8 cellular contexts compared by ENCODE assay signal in genomic region chr16:58628845-58629680, GRCh38. TPM values are rescaled to one million over a fixed set of nuclear protein-coding genes. Genes with fewer than 3 reads are reported as not detected.
DNase-seq lines count a peak whose midpoint lies in the region; TF ChIP-seq lines count a peak whose summit lies in the region.

No MANE protein-coding gene starts in this region.

- H3K79me2 ChIP-seq in OCI-LY1 (ENCODE audit: insufficient read depth, low read length) (peaks cover 55% of the 10 kb centered on the region), neural cell (replicated peaks; ENCODE audit: insufficient read depth, low read length) (peaks cover 49% of the 10 kb centered on the region)

- no peaks in the 10 kb centered on the region for H3F3A ChIP-seq in OCI-LY1 (ENCODE audit: insufficient read depth, low read length)
- no peaks in the 10 kb centered on the region for H3F3A ChIP-seq in neural cell (ENCODE audit: insufficient read depth, low read length, poor library complexity, severe bottlenecking)

- H3K4me3 ChIP-seq in OCI-LY1 (ENCODE audit: low read depth, low read length, poor library complexity, severe bottlenecking) (peak overlapping the region; percentile 76), fibroblast of the aortic adventitia (ENCODE audit: low read depth, low read length) (peak overlapping the region; percentile 96), neural cell (ENCODE audit: low read length) (peak overlapping the region; percentile 88), stomach smooth muscle (ENCODE audit: low read length in 2 of 2) (peak overlapping the region; percentile 96 to 98)

- peak; percentile 73 for DNase-seq in COLO668 (lab: John Stamatoyannopoulos, UW; ENCODE audit: unreplicated experiment)
- DNase-seq in HEK293T (ENCODE audit: extremely low spot score), result peak; percentile 21
- peak; percentile 13 to 32 for DNase-seq in activated T-helper 1 cell treated with anti-CD3 and anti-CD28 coated beads, Interleukin-2, amount 50 U/mL, for 16 hours (ENCODE audit: low read depth in 1 of 2, low spot score in 1 of 2)
- peak; percentile 10 for DNase-seq in fibroblast of the aortic adventitia (ENCODE audit: low read depth)
- no peak for DNase-seq in DMS153 (lab: John Stamatoyannopoulos, UW)

- H3K27ac ChIP-seq in OCI-LY1 (ENCODE audit: low read depth, low read length, poor library complexity, severe bottlenecking), result peak overlapping the region; percentile 94
- peak overlapping the region; percentile 93 for H3K27ac ChIP-seq in neural cell (ENCODE audit: low read length)
- H3K27ac ChIP-seq in stomach smooth muscle (ENCODE audit: low read length), result peak overlapping the region; percentile 99

- H2AFZ ChIP-seq in OCI-LY1 (ENCODE audit: low read length) (no peak overlapping the region), neural cell (ENCODE audit: low read depth, low read length) (peak overlapping the region; percentile 86)

- H4K20me1 ChIP-seq in OCI-LY1 (ENCODE audit: insufficient read depth, low read length) (peaks cover 8% of the 10 kb centered on the region), neural cell (ENCODE audit: insufficient read depth) (no peaks in the 10 kb centered on the region)

- CTCF ChIA-PET in HEK293T (lab: Yijun Ruan, JAX), result no interaction called here

- TF ChIP-seq CTCF in OCI-LY1 (IDR thresholded peaks at IDR 0.05; ENCODE audit: low read length), result no peak
- TF ChIP-seq CTCF in fibroblast of the aortic adventitia (IDR thresholded peaks at IDR 0.05; ENCODE audit: insufficient read depth, low read length), result no peak
- no peak for TF ChIP-seq CTCF in neural cell (IDR thresholded peaks at IDR 0.05; ENCODE audit: poor library complexity, severe bottlenecking)

- peak overlapping the region; percentile 90 for H3K9ac ChIP-seq in OCI-LY1 (ENCODE audit: low read length)
- peak overlapping the region; percentile 94 for H3K9ac ChIP-seq in neural cell (ENCODE audit: low read length)
- peak overlapping the region; percentile 99 to 100 for H3K9ac ChIP-seq in stomach smooth muscle (ENCODE audit: low read length in 2 of 2)

- no peak for TF ChIP-seq EP300 in neural cell (conservative IDR thresholded peaks at IDR 0.05; ENCODE audit: poor library complexity, severe bottlenecking)

- H3K9me2 ChIP-seq in OCI-LY1 (ENCODE audit: low read depth, low read length), result no peaks in the 10 kb centered on the region
- no peaks in the 10 kb centered on the region for H3K9me2 ChIP-seq in neural cell (ENCODE audit: insufficient read depth, low read length)

- TF ChIP-seq RAD21 in neural cell (conservative IDR thresholded peaks at IDR 0.05), result no peak

- H3K27me3 ChIP-seq in OCI-LY1 (ENCODE audit: insufficient read depth, low read length), result no peaks in the 10 kb centered on the region
- no peaks in the 10 kb centered on the region for H3K27me3 ChIP-seq in neural cell (ENCODE audit: insufficient read depth, low read depth, low read length)
- no peaks in the 10 kb centered on the region for H3K27me3 ChIP-seq in stomach smooth muscle (ENCODE audit: control insufficient read depth in 1 of 2, insufficient read depth in 2 of 2, low read length in 2 of 2)

- POLR2A ChIA-PET in HEK293T (lab: Yijun Ruan, JAX), result interaction anchor here (1.2 to 1.4 kb wide), 3 partner anchors 11 to 129 kb away, joined by 3 to 4 read pairs (median 4); partner anchors contain the start of gene NDRG4

- H3K9me3 ChIP-seq in OCI-LY1 (ENCODE audit: low read length), result no peaks in the 10 kb centered on the region
- H3K9me3 ChIP-seq in neural cell (ENCODE audit: low read length), result no peaks in the 10 kb centered on the region
- H3K9me3 ChIP-seq in stomach smooth muscle (ENCODE audit: control insufficient read depth in 2 of 2, low read length in 2 of 2), result no peaks in the 10 kb centered on the region

- peaks cover 39% of the 10 kb centered on the region for H3K36me3 ChIP-seq in OCI-LY1 (ENCODE audit: insufficient read depth, low read length)
- H3K36me3 ChIP-seq in neural cell (ENCODE audit: insufficient read depth, low read length), result no peaks in the 10 kb centered on the region
- H3K36me3 ChIP-seq in stomach smooth muscle (ENCODE audit: control insufficient read depth in 2 of 2, insufficient read depth in 2 of 2, low read length in 2 of 2), result peaks cover 2 to 3% of the 10 kb centered on the region in 2 donors

- peaks cover 31% of the 10 kb centered on the region for H3K4me1 ChIP-seq in OCI-LY1 (ENCODE audit: insufficient read depth, low read length, severe bottlenecking)
- H3K4me1 ChIP-seq in stomach smooth muscle (ENCODE audit: control insufficient read depth, insufficient read depth, low read length), result peaks cover 12% of the 10 kb centered on the region

- peak overlapping the region; percentile 92 for H3K4me2 ChIP-seq in OCI-LY1 (ENCODE audit: low read length)
- peak overlapping the region; percentile 98 for H3K4me2 ChIP-seq in neural cell (ENCODE audit: low read length)

TF ChIP-seq in HEK293T, 16 proteins besides CTCF, POLR2A, EP300 and RAD21:
- TF ChIP-seq TARDBP (IDR thresholded peaks at IDR 0.05) (no peak), L3MBTL2 (conservative IDR thresholded peaks at IDR 0.05) (no peak), SUZ12 (IDR thresholded peaks at IDR 0.05) (no peak), SP1 (IDR thresholded peaks at IDR 0.05) (no peak), NFRKB (IDR thresholded peaks at IDR 0.05) (no peak)

TF ChIP-seq in neural cell, 6 proteins besides CTCF, POLR2A, EP300 and RAD21:
- TF ChIP-seq TAF1 (IDR thresholded peaks at IDR 0.05; ENCODE audit: low read depth) (no peak), EZH2 (IDR thresholded peaks at IDR 0.05; ENCODE audit: borderline replicate concordance, insufficient read depth, low read length, poor library complexity, severe bottlenecking) (no peak), REST (IDR thresholded peaks at IDR 0.05; ENCODE audit: borderline replicate concordance) (no peak), MXI1 (conservative IDR thresholded peaks at IDR 0.05; ENCODE audit: poor library complexity, severe bottlenecking) (no peak), POLR2AphosphoS5 (IDR thresholded peaks at IDR 0.05) (no peak), SMC3 (conservative IDR thresholded peaks at IDR 0.05; ENCODE audit: poor library complexity) (no peak)

RNA-seq across cellular contexts. Expression of gene CNOT1, which starts 0.6 kb away (rescaled TPM):
- total RNA-seq in fibroblast of the aortic adventitia (ENCODE audit: low replicate concordance), result 78.1 and 136 TPM in 2 replicates
- polyA plus RNA-seq in neural cell, result 52.9 and 66.2 TPM in 2 replicates
- 128 and 153 TPM in 2 replicates for polyA minus RNA-seq in neural cell

RNA-seq across cellular contexts. Expression of gene SLC38A7, which starts 55.5 kb away (rescaled TPM):
- 17.3 and 27.4 TPM in 2 replicates for total RNA-seq in fibroblast of the aortic adventitia (ENCODE audit: low replicate concordance)
- 9.8 and 10.2 TPM in 2 replicates for polyA plus RNA-seq in neural cell
- 35.3 and 47.0 TPM in 2 replicates for polyA minus RNA-seq in neural cell
